1 cellular context compared by ENCODE assay signal in the genomic region with DNA sequence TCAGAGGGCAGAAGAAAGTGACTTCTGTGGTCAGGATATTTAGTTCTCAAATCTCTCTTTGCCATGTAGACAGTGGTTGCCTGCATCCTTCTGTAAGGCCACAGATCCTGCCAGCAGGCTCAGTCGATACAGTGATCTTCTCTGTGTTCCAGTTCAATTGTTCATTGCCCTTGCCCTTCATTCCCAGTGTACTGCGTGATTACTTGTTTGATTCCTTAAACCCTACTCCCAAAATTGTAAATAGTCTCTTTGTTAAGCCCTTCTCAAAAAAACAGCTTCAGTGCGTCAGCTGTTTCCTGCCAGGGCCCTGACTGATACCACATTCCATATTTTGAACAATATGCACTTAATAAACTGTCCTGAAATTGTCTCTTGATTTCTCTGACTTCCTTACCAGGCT.
TF ChIP-seq lines count a peak whose summit lies in the region.

No MANE protein-coding gene starts in this region.

TF ChIP-seq in endothelial cell of umbilical vein, 7 proteins besides CTCF, POLR2A, EP300 and RAD21 (continued from another document):
- TF ChIP-seq MYC (IDR thresholded peaks at IDR 0.05; ENCODE audit: low read depth, low read length), result no peak
- no peak for TF ChIP-seq MAX (IDR thresholded peaks at IDR 0.05; ENCODE audit: insufficient read depth, insufficient read length)
- no peak for TF ChIP-seq FOS (IDR thresholded peaks at IDR 0.05; ENCODE audit: borderline replicate concordance, insufficient read depth, low read length)
- no peak for TF ChIP-seq JUN (IDR thresholded peaks at IDR 0.05; ENCODE audit: borderline replicate concordance, insufficient read depth, insufficient read length, low read depth)
- no peak for TF ChIP-seq EZH2 (IDR thresholded peaks at IDR 0.05; ENCODE audit: borderline replicate concordance, low read depth, low read length, severe bottlenecking)
- no peak for TF ChIP-seq GATA2 (IDR thresholded peaks at IDR 0.05; ENCODE audit: insufficient read depth, insufficient read length, low read depth, low read length)
